In the genomic region with DNA sequence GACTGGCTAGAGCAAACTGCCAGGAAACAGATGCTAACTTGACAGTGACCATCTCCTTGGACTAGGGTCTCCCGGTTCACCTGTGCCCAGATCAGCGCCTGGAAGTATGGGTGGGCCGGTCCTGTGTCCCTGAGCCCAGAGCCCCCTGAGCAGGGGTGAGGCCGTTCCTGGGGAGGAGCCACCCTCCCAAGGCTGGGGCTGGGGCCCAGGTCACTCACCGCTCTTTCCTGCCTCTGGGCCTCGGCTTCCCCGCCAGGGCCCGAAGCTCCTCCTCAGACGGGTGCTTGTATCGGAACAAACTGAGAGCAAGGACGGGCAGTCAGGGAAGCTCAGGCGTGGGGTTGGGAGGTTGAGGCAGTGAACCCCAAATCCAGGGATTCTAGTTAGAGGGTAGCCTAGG, we compare ENCODE assay signal across 37 cellular contexts. TPM values are rescaled to one million over a fixed set of nuclear protein-coding genes. Genes with fewer than 3 reads are reported as not detected.
"Had no signal": no experiment of that assay in that cellular context is flagged by ENCODE, and none has a peak within 500 bp of the region (broad histone marks: within the 10 kb centered on the region; RNA-seq: fewer than 3 reads in every experiment).

No MANE protein-coding gene starts in this region.

- ATAC-seq: activated CD8-positive, alpha-beta T cell treated with anti-CD3 and anti-CD28 coated beads for 36 hours; activated naive CD4-positive, alpha-beta T cell treated with anti-CD3 and anti-CD28 coated beads, Interleukin-2, amount 50 U/mL, for 72 hours; activated T-cell treated with anti-CD3 and anti-CD28 coated beads, Interleukin-2, amount 50 U/mL, for 4 hours; activated T-cell treated with anti-CD3 and anti-CD28 coated beads, Interleukin-2, amount 50 U/mL, for 72 hours; activated T-helper 17 cell treated with anti-CD3 and anti-CD28 coated beads, Interleukin-2, amount 50 U/mL, for 72 hours; body of pancreas had no signal

- H3K4me1 ChIP-seq: breast epithelium had no signal

- H3K4me3 Mint-ChIP-seq: activated B cell treated with CpG ODN at 0.5 μM for 24 hours; activated CD4-positive, alpha-beta memory T cell treated with anti-CD3 and anti-CD28 coated beads for 36 hours; activated CD4-positive, alpha-beta T cell treated with anti-CD3 and anti-CD28 coated beads, Interleukin-2, amount 10 ng/mL, durations not matched to agents 24 days and 14 days; activated CD8-positive, alpha-beta T cell treated with anti-CD3 and anti-CD28 coated beads for 36 hours; activated naive CD4-positive, alpha-beta T cell treated with anti-CD3 and anti-CD28 coated beads for 36 hours; activated naive CD8-positive, alpha-beta T cell treated with anti-CD3 and anti-CD28 coated beads for 36 hours; activated T-cell treated with anti-CD3 and anti-CD28 coated beads, Interleukin-2, amount 50 U/mL, for 4 hours; activated T-cell treated with anti-CD3 and anti-CD28 coated beads, Interleukin-2, amount 50 U/mL, for 72 hours; activated T-helper 1 cell treated with anti-CD3 and anti-CD28 coated beads, Interleukin-12 subunit alpha, Interleukin-12 subunit beta, Interleukin-2, Interleukin-4 antibody, amounts not matched to agents 30 ng/mL and 10 ng/mL and 1 ng/mL, durations not matched to agents 14 hours and 24 hours and 36 hours; activated T-helper 17 cell treated with anti-CD3 and anti-CD28 coated beads, Interleukin-2, amount 50 U/mL, for 72 hours; T-helper 1 cell treated with Interleukin-12 subunit alpha and Interleukin-12 subunit beta and Interleukin-4 antibody, amounts not matched to agents 30 μg/mL and 1 μg/mL, for 36 hours; T-helper 2 cell treated with Interferon-gamma antibody and Interleukin-4, amounts not matched to agents 5 μg/mL and 100 μg/mL, for 36 hours had no signal

- FAIRE-seq: astrocyte, TTC549 had no signal

- H3K4me3 ChIP-seq: adrenal gland, body of pancreas, breast epithelium had no signal

- H3K27ac Mint-ChIP-seq: activated B cell treated with CpG ODN at 0.5 μM for 24 hours; activated CD4-positive, alpha-beta memory T cell treated with anti-CD3 and anti-CD28 coated beads for 36 hours; activated CD4-positive, alpha-beta T cell treated with anti-CD3 and anti-CD28 coated beads, Interleukin-2, amount 10 ng/mL, durations not matched to agents 24 days and 14 days; activated CD8-positive, alpha-beta T cell treated with anti-CD3 and anti-CD28 coated beads for 36 hours; activated naive CD4-positive, alpha-beta T cell treated with anti-CD3 and anti-CD28 coated beads for 36 hours; activated naive CD4-positive, alpha-beta T cell treated with anti-CD3 and anti-CD28 coated beads, Interleukin-2, amount 50 U/mL, for 72 hours; activated naive CD8-positive, alpha-beta T cell treated with anti-CD3 and anti-CD28 coated beads for 36 hours; activated T-cell treated with anti-CD3 and anti-CD28 coated beads, Interleukin-2, amount 50 U/mL, for 72 hours; activated T-helper 1 cell treated with anti-CD3 and anti-CD28 coated beads, Interleukin-12 subunit alpha, Interleukin-12 subunit beta, Interleukin-2, Interleukin-4 antibody, amounts not matched to agents 30 ng/mL and 10 ng/mL and 1 ng/mL, durations not matched to agents 14 hours and 24 hours and 36 hours; activated T-helper 17 cell treated with anti-CD3 and anti-CD28 coated beads, Interleukin-2, amount 50 U/mL, for 72 hours; T-helper 1 cell treated with Interleukin-12 subunit alpha and Interleukin-12 subunit beta and Interleukin-4 antibody, amounts not matched to agents 30 μg/mL and 1 μg/mL, for 36 hours; T-helper 2 cell treated with Interferon-gamma antibody and Interleukin-4, amounts not matched to agents 5 μg/mL and 100 μg/mL, for 36 hours had no signal

- H3K27me3 Mint-ChIP-seq: activated B cell treated with CpG ODN at 0.5 μM for 24 hours; activated CD4-positive, alpha-beta memory T cell treated with anti-CD3 and anti-CD28 coated beads for 36 hours; activated CD4-positive, alpha-beta T cell treated with anti-CD3 and anti-CD28 coated beads, Interleukin-2, amount 10 ng/mL, durations not matched to agents 24 days and 14 days; activated CD8-positive, alpha-beta T cell treated with anti-CD3 and anti-CD28 coated beads for 36 hours; activated naive CD8-positive, alpha-beta T cell treated with anti-CD3 and anti-CD28 coated beads for 36 hours; activated T-helper 17 cell treated with anti-CD3 and anti-CD28 coated beads, Interleukin-2, amount 50 U/mL, for 72 hours had no signal

- H3K27me3 ChIP-seq: adrenal gland, body of pancreas, brain microvascular endothelial cell, breast epithelium had no signal

- H3K36me3 ChIP-seq: adrenal gland, brain microvascular endothelial cell, breast epithelium had no signal

- H3K9me3 Mint-ChIP-seq: activated B cell treated with CpG ODN at 0.5 μM for 24 hours; activated CD4-positive, alpha-beta T cell treated with anti-CD3 and anti-CD28 coated beads, Interleukin-2, amount 10 ng/mL, durations not matched to agents 24 days and 14 days; activated T-cell treated with anti-CD3 and anti-CD28 coated beads, Interleukin-2, amount 50 U/mL, for 4 hours; activated T-helper 17 cell treated with anti-CD3 and anti-CD28 coated beads, Interleukin-2, amount 50 U/mL, for 72 hours had no signal

- H3K27ac ChIP-seq: adrenal gland, body of pancreas, brain microvascular endothelial cell, breast epithelium, VCaP had no signal

- DNase-seq: activated B cell treated with CpG ODN at 0.5 μM for 24 hours; activated CD4-positive, alpha-beta memory T cell treated with anti-CD3 and anti-CD28 coated beads for 36 hours; activated CD4-positive, alpha-beta T cell treated with anti-CD3 and anti-CD28 coated beads for 4 hours; activated CD4-positive, alpha-beta T cell treated with anti-CD3 and anti-CD28 coated beads, Interleukin-2, amount 10 ng/mL, durations not matched to agents 24 days and 14 days; activated CD4-positive, alpha-beta T cell treated with anti-CD3 and anti-CD28 coated beads, Interleukin-2, amount 50 U/mL, for 1 hour; activated CD4-positive, alpha-beta T cell treated with anti-CD3 and anti-CD28 coated beads, Interleukin-2, amount 50 U/mL, for 4 hours; activated CD4-positive, CD25-positive, alpha-beta regulatory T cell treated with anti-CD3 and anti-CD28 coated beads, Interleukin-2, amount 50 U/mL, for 72 hours; activated CD8-positive, alpha-beta memory T cell treated with anti-CD3 and anti-CD28 coated beads, Interleukin-2, amount 50 U/mL, for 4 hours; activated CD8-positive, alpha-beta T cell treated with anti-CD3 and anti-CD28 coated beads for 36 hours; activated effector memory CD4-positive, alpha-beta T cell treated with anti-CD3 and anti-CD28 coated beads, Interleukin-2, amount 50 U/mL, for 16 hours; activated gamma-delta T cell treated with Interleukin-2 at 50 U/mL for 16 hours; activated naive CD4-positive, alpha-beta T cell; activated naive CD4-positive, alpha-beta T cell treated with anti-CD3 and anti-CD28 coated beads for 36 hours; activated naive CD4-positive, alpha-beta T cell treated with anti-CD3 and anti-CD28 coated beads, Interleukin-2, amount 50 U/mL, for 16 hours; activated naive CD8-positive, alpha-beta T cell treated with anti-CD3 and anti-CD28 coated beads for 36 hours; activated T-cell treated with anti-CD3 and anti-CD28 coated beads for 4 hours; activated T-cell treated with anti-CD3 and anti-CD28 coated beads, Interleukin-2, amount 50 U/mL, for 1 hour; activated T-cell treated with anti-CD3 and anti-CD28 coated beads, Interleukin-2, amount 50 U/mL, for 4 hours; activated T-cell treated with anti-CD3 and anti-CD28 coated beads, Interleukin-2, amount 50 U/mL, for 72 hours; adrenal gland; amniotic stem cell; aorta; body of pancreas; brain microvascular endothelial cell; central memory CD4-positive, alpha-beta T cell; T-helper 1 cell; T-helper 2 cell; T-helper 9 cell had no signal

RNA-seq across cellular contexts. Expression of a gene that starts 37.2 kb away (rescaled TPM):
- total RNA-seq: body of pancreas had no signal
